1 cellular context compared by ENCODE assay signal in genomic region chr5:68304421-68305052, GRCh38.
TF ChIP-seq lines count a peak whose summit lies in the region.

No MANE protein-coding gene starts in this region.

TF ChIP-seq in GM12878, 131 proteins besides CTCF, POLR2A, EP300 and RAD21 (continued from another document):
- TF ChIP-seq PKNOX1 (IDR thresholded peaks at IDR 0.05): peak; percentile 25; the same call in 1 of the 2 replicates
